ENCODE assay signal across 9 cellular contexts in the genomic region with DNA sequence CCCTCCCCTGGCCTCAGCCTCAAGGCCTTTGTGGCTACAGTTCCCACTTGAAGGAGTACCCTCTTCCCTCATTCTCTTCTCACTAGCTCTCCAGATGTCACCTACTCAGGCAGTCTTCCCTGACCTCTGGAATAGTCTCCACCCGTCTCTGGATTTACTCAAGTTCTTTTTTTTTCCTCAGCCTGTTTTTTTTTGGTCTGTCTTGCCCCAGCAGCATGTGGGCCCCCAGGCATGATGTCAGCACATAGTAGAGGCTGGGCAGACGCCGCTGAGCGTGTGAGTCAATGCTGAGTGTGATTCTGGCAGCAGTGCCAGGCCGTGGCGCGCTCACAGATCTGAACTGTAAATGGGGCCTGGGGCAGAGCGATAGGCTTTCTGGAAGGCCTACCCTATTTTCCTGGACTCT. TPM values are rescaled to one million over a fixed set of nuclear protein-coding genes. Genes with fewer than 3 reads are reported as not detected.
DNase-seq lines count a peak whose midpoint lies in the region; FAIRE-seq and TF ChIP-seq lines count a peak whose summit lies in the region.
"Not testable (repeated sequence)": the region's sequence is repeated elsewhere in the genome, so short reads cannot be mapped to it uniquely, and the experiment has no call there.
"Had no signal": no experiment of that assay in that cellular context is flagged by ENCODE, and none has a peak within 500 bp of the region (broad histone marks: within the 10 kb centered on the region; RNA-seq: fewer than 3 reads in every experiment).

No MANE protein-coding gene starts in this region.

- H3K9me3 ChIP-seq in HEK293 (ENCODE audit: control insufficient read depth, insufficient read depth, low read depth, low read length); ovary; thyroid gland: not testable (repeated sequence)

- CTCF ChIA-PET in HEK293 (lab: Yijun Ruan, JAX), result not testable (repeated sequence)

- not testable (repeated sequence) for H3K27ac ChIP-seq in HEK293 (ENCODE audit: extremely low read depth, low read depth, low read length); ovary; thyroid gland

- DNase-seq in AG09309 (ENCODE audit: low read depth) (peak; percentile 77), RCC 7860 (ENCODE audit: low spot score) (peak; percentile 91), fibroblast of mammary gland (ENCODE audit: low read depth) (peak; percentile 95), kidney epithelial cell (ENCODE audit: low read depth) (peak; percentile 42), ovary (peak; percentile 48 to 82 (median 66)), thyroid gland (peak; percentile 25 to 35)

- not testable (repeated sequence) for TF ChIP-seq POLR2A in ovary (IDR thresholded peaks at IDR 0.05); thyroid gland (IDR thresholded peaks at IDR 0.05)

- not testable (repeated sequence) for H3K27me3 Mint-ChIP-seq in brain

- peak overlapping the region; percentile 77 to 95 (median 91) for H3K27ac Mint-ChIP-seq in brain

- not testable (repeated sequence) for H3K27me3 ChIP-seq in kidney epithelial cell (ENCODE audit: control insufficient read depth, insufficient read depth, low read length); ovary; thyroid gland

- H3K36me3 Mint-ChIP-seq in brain, result not testable (repeated sequence)

- POLR2A ChIA-PET in HEK293 (lab: Yijun Ruan, JAX), result not testable (repeated sequence)

- TF ChIP-seq CTCF in AG09309 (IDR thresholded peaks at IDR 0.05; ENCODE audit: control insufficient read depth, insufficient read depth, low read depth, low read length, missing control alignments); HEK293 (tag by site-specific recombination; IDR thresholded peaks at IDR 0.05); brain (conservative IDR thresholded peaks at IDR 0.05); fibroblast of mammary gland (conservative IDR thresholded peaks at IDR 0.05; ENCODE audit: control insufficient read depth, insufficient read depth, low read depth, low read length); kidney epithelial cell (IDR thresholded peaks at IDR 0.05; ENCODE audit: insufficient read depth, low read length, poor library complexity, severe bottlenecking); ovary (IDR thresholded peaks at IDR 0.05); thyroid gland (IDR thresholded peaks at IDR 0.05): not testable (repeated sequence)

- H3K9me3 Mint-ChIP-seq in brain, result peaks cover 0 to 22% (median 10%) of the 10 kb centered on the region in 5 experiments

- H3K4me3 Mint-ChIP-seq in brain, result peak overlapping the region in 2 of 5 experiments; percentile 7 to 10

- H3K36me3 ChIP-seq in HEK293 (ENCODE audit: control insufficient read depth in 2 of 2, insufficient read depth in 1 of 2, low read length in 2 of 2); kidney epithelial cell (ENCODE audit: control insufficient read depth, insufficient read depth, low read length); ovary; thyroid gland: not testable (repeated sequence)

- 42 to 67% (median 64%) methylated on average over 8 of the region's 8 CpGs for WGBS in ovary, 3 donors
- WGBS in thyroid gland, 2 donors, result 61 to 73% methylated on average over 8 of the region's 8 CpGs

- H3K4me1 ChIP-seq in HEK293 (ENCODE audit: control insufficient read depth, insufficient read depth, low read length); ovary (ENCODE audit: insufficient read depth); thyroid gland: not testable (repeated sequence)

- H3K4me1 Mint-ChIP-seq in brain, result peaks cover 45% of the 10 kb centered on the region

- H3K4me3 ChIP-seq in AG09309 (ENCODE audit: control insufficient read depth, low read depth, low read length); HEK293 (ENCODE audit: low read depth, low read length); fibroblast of mammary gland (ENCODE audit: control insufficient read depth, low read depth, low read length); kidney epithelial cell (ENCODE audit: low read depth, low read length); ovary; thyroid gland (replicated peaks in 1 of 3): not testable (repeated sequence)

- intact Hi-C loops in ovary (cut with DNase I), result not testable (repeated sequence)
- intact Hi-C loops in thyroid gland (cut with DNase I), result loop anchor here (10.0 kb wide), 1 partner anchor 283 kb away; no protein-coding TSS in a partner anchor

- not testable (repeated sequence) for TF ChIP-seq EP300 in ovary (IDR thresholded peaks at IDR 0.05)

- FAIRE-seq in RCC 7860 (lab: Jason Lieb, UNC), result peak; percentile 98

TF ChIP-seq in HEK293, 187 proteins besides CTCF, POLR2A, EP300 and RAD21 (continues in another document):
- 0 out of 2 replicates have a peak, but pooled peaks have one; percentile 31 for TF ChIP-seq SP7 (tag by site-specific recombination; IDR thresholded peaks at IDR 0.05)
- TF ChIP-seq ZBTB21 (tag by site-specific recombination; IDR thresholded peaks at IDR 0.05), result peak; percentile 68
- TF ChIP-seq GLIS2 (tag by site-specific recombination; IDR thresholded peaks at IDR 0.05), result peak; percentile 42; the same call in 1 of the 2 replicates
- peak; percentile 64 for TF ChIP-seq ZBTB17 (tag by site-specific recombination; IDR thresholded peaks at IDR 0.05)
- TF ChIP-seq ZNF600 (tag by site-specific recombination; IDR thresholded peaks at IDR 0.05), result peak; percentile 36; the same call in 1 of the 2 replicates
- TF ChIP-seq, protein P1, sequence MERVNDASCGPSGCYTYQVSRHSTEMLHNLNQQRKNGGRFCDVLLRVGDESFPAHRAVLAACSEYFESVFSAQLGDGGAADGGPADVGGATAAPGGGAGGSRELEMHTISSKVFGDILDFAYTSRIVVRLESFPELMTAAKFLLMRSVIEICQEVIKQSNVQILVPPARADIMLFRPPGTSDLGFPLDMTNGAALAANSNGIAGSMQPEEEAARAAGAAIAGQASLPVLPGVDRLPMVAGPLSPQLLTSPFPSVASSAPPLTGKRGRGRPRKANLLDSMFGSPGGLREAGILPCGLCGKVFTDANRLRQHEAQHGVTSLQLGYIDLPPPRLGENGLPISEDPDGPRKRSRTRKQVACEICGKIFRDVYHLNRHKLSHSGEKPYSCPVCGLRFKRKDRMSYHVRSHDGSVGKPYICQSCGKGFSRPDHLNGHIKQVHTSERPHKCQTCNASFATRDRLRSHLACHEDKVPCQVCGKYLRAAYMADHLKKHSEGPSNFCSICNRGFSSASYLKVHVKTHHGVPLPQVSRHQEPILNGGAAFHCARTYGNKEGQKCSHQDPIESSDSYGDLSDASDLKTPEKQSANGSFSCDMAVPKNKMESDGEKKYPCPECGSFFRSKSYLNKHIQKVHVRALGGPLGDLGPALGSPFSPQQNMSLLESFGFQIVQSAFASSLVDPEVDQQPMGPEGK (tag by site-specific recombination; IDR thresholded peaks at IDR 0.05), result peak; percentile 75
- TF ChIP-seq, protein P2, sequence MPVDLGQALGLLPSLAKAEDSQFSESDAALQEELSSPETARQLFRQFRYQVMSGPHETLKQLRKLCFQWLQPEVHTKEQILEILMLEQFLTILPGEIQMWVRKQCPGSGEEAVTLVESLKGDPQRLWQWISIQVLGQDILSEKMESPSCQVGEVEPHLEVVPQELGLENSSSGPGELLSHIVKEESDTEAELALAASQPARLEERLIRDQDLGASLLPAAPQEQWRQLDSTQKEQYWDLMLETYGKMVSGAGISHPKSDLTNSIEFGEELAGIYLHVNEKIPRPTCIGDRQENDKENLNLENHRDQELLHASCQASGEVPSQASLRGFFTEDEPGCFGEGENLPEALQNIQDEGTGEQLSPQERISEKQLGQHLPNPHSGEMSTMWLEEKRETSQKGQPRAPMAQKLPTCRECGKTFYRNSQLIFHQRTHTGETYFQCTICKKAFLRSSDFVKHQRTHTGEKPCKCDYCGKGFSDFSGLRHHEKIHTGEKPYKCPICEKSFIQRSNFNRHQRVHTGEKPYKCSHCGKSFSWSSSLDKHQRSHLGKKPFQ (tag by site-specific recombination; IDR thresholded peaks at IDR 0.05), result peak; percentile 71
- TF ChIP-seq ZNF629 (tag by site-specific recombination; IDR thresholded peaks at IDR 0.05), result peak; percentile 72
- peak; percentile 94 for TF ChIP-seq ZFP69B (tag by site-specific recombination; IDR thresholded peaks at IDR 0.05)
- TF ChIP-seq, protein P3, sequence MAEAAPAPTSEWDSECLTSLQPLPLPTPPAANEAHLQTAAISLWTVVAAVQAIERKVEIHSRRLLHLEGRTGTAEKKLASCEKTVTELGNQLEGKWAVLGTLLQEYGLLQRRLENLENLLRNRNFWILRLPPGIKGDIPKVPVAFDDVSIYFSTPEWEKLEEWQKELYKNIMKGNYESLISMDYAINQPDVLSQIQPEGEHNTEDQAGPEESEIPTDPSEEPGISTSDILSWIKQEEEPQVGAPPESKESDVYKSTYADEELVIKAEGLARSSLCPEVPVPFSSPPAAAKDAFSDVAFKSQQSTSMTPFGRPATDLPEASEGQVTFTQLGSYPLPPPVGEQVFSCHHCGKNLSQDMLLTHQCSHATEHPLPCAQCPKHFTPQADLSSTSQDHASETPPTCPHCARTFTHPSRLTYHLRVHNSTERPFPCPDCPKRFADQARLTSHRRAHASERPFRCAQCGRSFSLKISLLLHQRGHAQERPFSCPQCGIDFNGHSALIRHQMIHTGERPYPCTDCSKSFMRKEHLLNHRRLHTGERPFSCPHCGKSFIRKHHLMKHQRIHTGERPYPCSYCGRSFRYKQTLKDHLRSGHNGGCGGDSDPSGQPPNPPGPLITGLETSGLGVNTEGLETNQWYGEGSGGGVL (tag by site-specific recombination; IDR thresholded peaks at IDR 0.05), result peak; percentile 59

RNA-seq across cellular contexts. Expression of a gene that starts 26.0 kb away (rescaled TPM):
- polyA plus RNA-seq in brain (ENCODE audit: insufficient read depth, low read depth, low replicate concordance) (2.9 TPM), ovary (under 1 TPM; 0.25 to 0.32 TPM)
- total RNA-seq in kidney epithelial cell (2.5 and 5.9 TPM in 2 replicates), ovary (1 to 10 TPM in 4 of 7 donors, under 1 TPM in 3; 0.12 to 1.9 (median 1.3) TPM), thyroid gland (1 to 10 TPM in 3 of 4 donors, under 1 TPM in 1; 0.56 to 2.7 (median 2.3) TPM)
- total RNA-seq: activated naive CD4-positive, alpha-beta T cell treated with anti-CD3 and anti-CD28 coated beads for 36 hours had no signal

Comparison
In these comparisons a context has a peak if more than half of its experiments do, and no peak if none do; other contexts are left out.
1. DNase-seq: peak in every context shown above with its lines; median percentile 95 in fibroblast of mammary gland; 91 in RCC 7860; 77 in AG09309; 66 in ovary; 42 in kidney epithelial cell; 30 in thyroid gland.